ENCODE assay signal across 17 cellular contexts in the genomic region with DNA sequence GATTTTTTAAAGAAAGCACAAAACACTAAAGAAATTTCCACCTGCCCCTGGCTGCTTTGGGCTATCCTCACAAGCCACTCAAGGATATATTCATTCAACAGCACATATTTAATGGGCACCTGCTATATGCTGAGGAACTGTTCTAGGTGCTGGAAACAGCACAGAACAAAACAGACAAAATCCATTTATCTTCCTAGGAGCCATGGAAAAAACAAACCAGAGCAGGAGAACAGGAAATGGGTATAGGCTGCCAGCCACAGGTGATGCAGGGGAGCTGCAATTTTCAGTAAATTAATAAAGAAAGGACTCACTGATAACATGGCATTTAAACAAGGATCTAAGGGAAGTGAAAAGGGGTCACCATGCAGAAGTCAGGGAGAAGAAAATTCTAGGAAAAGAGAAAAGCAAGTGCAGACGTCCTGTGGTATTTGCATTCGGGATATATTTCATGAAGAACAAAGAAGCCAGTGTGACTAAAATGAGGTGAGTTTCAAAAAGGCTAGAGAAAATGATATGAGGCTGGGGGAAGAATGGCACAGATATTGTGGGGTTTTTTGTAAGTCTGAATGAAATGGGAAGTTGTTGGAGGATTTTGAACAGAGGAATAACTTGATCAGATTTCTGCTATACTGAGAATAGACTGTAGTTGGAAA.
"Had no signal": no experiment of that assay in that cellular context is flagged by ENCODE, and none has a peak within 500 bp of the region (broad histone marks: within the 10 kb centered on the region; RNA-seq: fewer than 3 reads in every experiment).

No MANE protein-coding gene starts in this region.

- H3K4me3 Mint-ChIP-seq: activated CD8-positive, alpha-beta T cell treated with anti-CD3 and anti-CD28 coated beads, Interleukin-2, amount 10 ng/mL, durations not matched to agents 7 days and 5 days; naive thymus-derived CD8-positive, alpha-beta T cell had no signal

- H3K27ac Mint-ChIP-seq: activated CD8-positive, alpha-beta T cell treated with anti-CD3 and anti-CD28 coated beads, Interleukin-2, amount 10 ng/mL, durations not matched to agents 7 days and 5 days; naive thymus-derived CD8-positive, alpha-beta T cell had no signal

- ATAC-seq: activated CD8-positive, alpha-beta T cell treated with anti-CD3 and anti-CD28 coated beads, Interleukin-2, amount 10 ng/mL, durations not matched to agents 7 days and 5 days; left cardiac atrium; naive thymus-derived CD8-positive, alpha-beta T cell had no signal

- H3K4me1 ChIP-seq: right atrium auricular region had no signal

- H3K36me3 ChIP-seq: neutrophil, right atrium auricular region, tibial artery, WERI-Rb-1 had no signal

- FAIRE-seq: astrocyte, small intestine had no signal

- H3K4me3 ChIP-seq: lung, right atrium auricular region, tibial artery had no signal

- H3K36me3 Mint-ChIP-seq: naive thymus-derived CD8-positive, alpha-beta T cell had no signal

- DNase-seq: activated CD4-positive, alpha-beta T cell treated with anti-CD3 and anti-CD28 coated beads for 48 hours; activated CD8-positive, alpha-beta memory T cell treated with anti-CD3 and anti-CD28 coated beads, Interleukin-2, amount 50 U/mL, for 48 hours; activated CD8-positive, alpha-beta T cell treated with anti-CD3 and anti-CD28 coated beads, Interleukin-2, amount 10 ng/mL, durations not matched to agents 7 days and 5 days; central memory CD4-positive, alpha-beta T cell; effector memory CD4-positive, alpha-beta T cell; hypothalamus; left cardiac atrium; naive thymus-derived CD8-positive, alpha-beta T cell; small intestine; T1000; tibial artery; WERI-Rb-1 had no signal

- H3K9me3 ChIP-seq: neutrophil had no signal

- H3K9me3 Mint-ChIP-seq: naive thymus-derived CD8-positive, alpha-beta T cell had no signal

- H3K27me3 ChIP-seq: neutrophil, right atrium auricular region, tibial artery had no signal

- H3K4me1 Mint-ChIP-seq: naive thymus-derived CD8-positive, alpha-beta T cell had no signal

- H3K27ac ChIP-seq: epithelial cell of prostate, neutrophil, right atrium auricular region, tibial artery, WERI-Rb-1 had no signal
